Comparison of ENCODE assay signal across 8 cellular contexts in genomic region chr16:30948956-30949654, GRCh38. TPM values are rescaled to one million over a fixed set of nuclear protein-coding genes. Genes with fewer than 3 reads are reported as not detected.
A peak's percentile ranks its signal among the peaks of the same experiment; 100 is the strongest.
DNase-seq lines count a peak whose midpoint lies in the region; ATAC-seq and TF ChIP-seq lines count a peak whose summit lies in the region.

Gene ORAI3, plus strand, starts transcription at chr16:30949068. Its CDS starts 222 bp downstream, at chr16:30949290.

- H3K27ac ChIP-seq in PC-9, result no peak within 1 kb of the TSS

- peaks cover 49% of the 10 kb centered on the region; the same call in 1 of the 2 replicates for H3F3A ChIP-seq in PC-9 (ENCODE audit: insufficient read depth, low read depth)

- peak; percentile 49 for DNase-seq in BE2C
- DNase-seq in PC-9, result peak; percentile 53 to 73
- peak; percentile 71 for DNase-seq in activated naive CD8-positive, alpha-beta T cell treated with anti-CD3 and anti-CD28 coated beads, Interleukin-2, amount 10 ng/mL, durations not matched to agents 7 days and 5 days
- peak; percentile 92 for DNase-seq in Right ventricle myocardium inferior (ENCODE audit: missing footprints)
- DNase-seq in occipital lobe (lab: John Stamatoyannopoulos, UW), result peak; percentile 56
- DNase-seq in NCI-H2081 treated with DMSO at 0.1 percent for 48 hours (lab: John Stamatoyannopoulos, UW), result no peak

- no peaks in the 10 kb centered on the region for H3K9me3 ChIP-seq in BE2C
- no peaks in the 10 kb centered on the region for H3K9me3 ChIP-seq in PC-9 (ENCODE audit: insufficient read depth, low read depth)

- CTCF ChIA-PET in PC-9 (lab: Charles Lee), result no interaction called here

- TSS peak; percentile 11 for BruUV-seq in PC-9 (replicated peaks; lab: Mats Ljungman, UMichigan)

- H3K27me3 ChIP-seq in BE2C (no peaks in the 10 kb centered on the region), PC-9 (ENCODE audit: insufficient read depth, low read depth) (no peaks in the 10 kb centered on the region)

- peak within 1 kb of the TSS; percentile 91 for H3K4me2 ChIP-seq in PC-9

- peak within 1 kb of the TSS; percentile 85 for H3K27ac Mint-ChIP-seq in activated naive CD8-positive, alpha-beta T cell treated with anti-CD3 and anti-CD28 coated beads, Interleukin-2, amount 10 ng/mL, durations not matched to agents 7 days and 5 days

- peak within 1 kb of the TSS; percentile 70 for H3K4me3 ChIP-seq in BE2C (ENCODE audit: low read depth, low read length)
- H3K4me3 ChIP-seq in PC-9, result peak within 1 kb of the TSS; percentile 90

- H3K36me3 ChIP-seq in BE2C (peaks cover 4% of the 10 kb centered on the region; the same call in 1 of the 2 replicates), PC-9 (ENCODE audit: low read depth) (peaks cover 8% of the 10 kb centered on the region; the same call in 1 of the 2 replicates)

- peak within 1 kb of the TSS; percentile 90 for H3K4me3 Mint-ChIP-seq in activated naive CD8-positive, alpha-beta T cell treated with anti-CD3 and anti-CD28 coated beads, Interleukin-2, amount 10 ng/mL, durations not matched to agents 7 days and 5 days

- ATAC-seq in GM18868 (IDR thresholded peaks at IDR 0.05; ENCODE audit: unreplicated experiment) (peak; percentile 72), HG03095 (IDR thresholded peaks at IDR 0.05; ENCODE audit: unreplicated experiment) (peak; percentile 59), Right ventricle myocardium inferior (peak; percentile 76)
- peak; percentile 48 for ATAC-seq in activated naive CD8-positive, alpha-beta T cell treated with anti-CD3 and anti-CD28 coated beads, Interleukin-2, amount 10 ng/mL, durations not matched to agents 7 days and 5 days (ENCODE audit: low read depth)

- peaks cover 16% of the 10 kb centered on the region for H3K36me3 Mint-ChIP-seq in activated naive CD8-positive, alpha-beta T cell treated with anti-CD3 and anti-CD28 coated beads, Interleukin-2, amount 10 ng/mL, durations not matched to agents 7 days and 5 days

- POLR2A ChIA-PET in PC-9 (lab: Charles Lee; ENCODE audit: unreplicated experiment), result interaction anchor here (0.5 to 0.6 kb wide), 3 partner anchors 57 to 209 kb away, joined by 8 to 23 read pairs (median 12); a partner anchor contains a TSS
- POLR2A ChIA-PET in activated naive CD8-positive, alpha-beta T cell treated with anti-CD3 and anti-CD28 coated beads, Interleukin-2, amount 10 ng/mL, durations not matched to agents 7 days and 5 days (lab: Charles Lee), result interaction anchor here (0.5 to 1.8 kb wide), 9 partner anchors 10 to 239 kb away, joined by 3 to 8 read pairs (median 4); partner anchors contain the start of genes ZNF646 and ZNF668

- H3K4me1 ChIP-seq in BE2C, result peaks cover 17% of the 10 kb centered on the region
- peaks cover 15% of the 10 kb centered on the region for H3K4me1 ChIP-seq in PC-9 (replicated peaks; ENCODE audit: insufficient read depth)

- no peaks in the 10 kb centered on the region for H3K79me2 ChIP-seq in PC-9 (ENCODE audit: low read depth)

- no peaks in the 10 kb centered on the region for H3K9me2 ChIP-seq in PC-9 (ENCODE audit: insufficient read depth)

- intact Hi-C loops in PC-9 (cut with micrococcal nuclease; ENCODE audit: unreplicated experiment) (no loop called here), Right ventricle myocardium inferior (cut with DNase I) (loop anchor here (2.0 kb wide), 1 partner anchor 26 kb away; the partner anchor contains the start of gene FBXL19)

- H3K9me3 Mint-ChIP-seq in activated naive CD8-positive, alpha-beta T cell treated with anti-CD3 and anti-CD28 coated beads, Interleukin-2, amount 10 ng/mL, durations not matched to agents 7 days and 5 days, result no peaks in the 10 kb centered on the region

- H4K20me1 ChIP-seq in PC-9 (ENCODE audit: insufficient read depth), result peaks cover 10% of the 10 kb centered on the region; the same call in 1 of the 2 replicates

- no peak for TF ChIP-seq CTCF in BE2C (IDR thresholded peaks at IDR 0.05; ENCODE audit: low read depth, low read length)
- no peak for TF ChIP-seq CTCF in PC-9 (conservative IDR thresholded peaks at IDR 0.05)

- H3K27me3 Mint-ChIP-seq in activated naive CD8-positive, alpha-beta T cell treated with anti-CD3 and anti-CD28 coated beads, Interleukin-2, amount 10 ng/mL, durations not matched to agents 7 days and 5 days, result no peaks in the 10 kb centered on the region

- H2AFZ ChIP-seq in PC-9, result peak within 1 kb of the TSS; percentile 57; the same call in 1 of the 2 replicates

- peaks cover 16% of the 10 kb centered on the region for H3K4me1 Mint-ChIP-seq in activated naive CD8-positive, alpha-beta T cell treated with anti-CD3 and anti-CD28 coated beads, Interleukin-2, amount 10 ng/mL, durations not matched to agents 7 days and 5 days

RNA-seq across cellular contexts. Expression of gene ORAI3, which starts in this region (rescaled TPM):
- 3.1 TPM for polyA plus RNA-seq in BE2C (2012; ENCODE audit: insufficient read depth, insufficient read length, low read depth)
- total RNA-seq in PC-9 (2021), result 40.7 and 43.5 TPM in 2 replicates
- 10 to 100 TPM; 24.6 to 25.8 TPM for total RNA-seq in activated naive CD8-positive, alpha-beta T cell treated with anti-CD3 and anti-CD28 coated beads, Interleukin-2, amount 10 ng/mL, durations not matched to agents 7 days and 5 days
- 11.4 TPM for total RNA-seq in Right ventricle myocardium inferior
- total RNA-seq in occipital lobe, result 5.5 TPM
